10 cellular contexts compared by ENCODE assay signal in the genomic region with DNA sequence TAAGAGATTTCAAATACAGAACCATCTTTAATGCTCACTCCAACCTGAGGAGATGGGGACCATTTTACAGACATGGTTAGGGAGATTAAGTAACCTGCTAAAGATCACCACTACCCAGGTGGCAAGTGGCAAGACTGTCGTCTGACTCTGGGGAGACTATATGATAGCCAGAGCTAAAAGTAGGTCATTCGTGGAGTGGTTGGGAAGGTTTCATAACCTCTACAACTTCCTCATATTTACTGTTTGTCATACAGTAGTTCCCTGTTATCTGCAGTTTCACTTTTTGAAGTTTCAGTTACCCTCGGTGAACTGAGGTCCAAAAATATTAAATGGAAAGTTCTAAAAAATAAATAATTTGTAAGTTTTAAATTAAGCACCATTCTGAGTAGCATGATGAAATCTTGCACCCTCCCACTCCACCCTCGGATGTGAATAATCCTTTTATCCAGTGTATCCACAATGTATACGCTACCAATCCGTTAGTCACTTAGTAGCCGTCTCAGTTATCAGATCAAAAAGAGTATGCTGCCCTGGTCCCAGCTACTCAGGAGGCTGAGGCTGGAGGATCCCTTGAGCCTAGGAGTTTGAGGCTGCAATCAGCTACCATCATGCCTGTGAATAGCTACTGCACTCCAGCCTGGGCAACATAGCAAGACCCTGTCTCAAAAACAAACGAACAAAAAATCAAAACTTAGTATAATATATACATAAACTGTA. TPM values are rescaled to one million over a fixed set of nuclear protein-coding genes. Genes with fewer than 3 reads are reported as not detected.
DNase-seq lines count a peak whose midpoint lies in the region; ATAC-seq and TF ChIP-seq lines count a peak whose summit lies in the region.
"Had no signal": no experiment of that assay in that cellular context is flagged by ENCODE, and none has a peak within 500 bp of the region (broad histone marks: within the 10 kb centered on the region; RNA-seq: fewer than 3 reads in every experiment).

No MANE protein-coding gene starts in this region.

- TF ChIP-seq CTCF in NB4 (IDR thresholded peaks at IDR 0.05; ENCODE audit: low read depth, low read length) (no peak), mucosa of descending colon (IDR thresholded peaks at IDR 0.05) (no peak), brain microvascular endothelial cell (IDR thresholded peaks at IDR 0.05; ENCODE audit: low read depth, low read length, missing control alignments) (no peak)

- ATAC-seq in GM19025 (IDR thresholded peaks at IDR 0.05; ENCODE audit: low read depth, unreplicated experiment): peak; percentile 75
- peak; percentile 65 for ATAC-seq in HG02798 (IDR thresholded peaks at IDR 0.05; ENCODE audit: poor library complexity, unreplicated experiment)
- peak; percentile 70 for ATAC-seq in mucosa of descending colon
- no peak for ATAC-seq in activated T-helper 17 cell treated with anti-CD3 and anti-CD28 coated beads, Interleukin-2, amount 50 U/mL, for 72 hours (replicated peaks)
- ATAC-seq: stimulated activated effector memory CD8-positive, alpha-beta T cell treated with anti-CD3 and anti-CD28 coated beads, Interleukin-12 subunit alpha, Interleukin-12 subunit beta, amount 100 ng/mL, for 72 hours had no signal

- H3K4me3 ChIP-seq in NB4 (ENCODE audit: low read depth, low read length) (peak overlapping the region; percentile 59), mucosa of descending colon (no peak overlapping the region), brain microvascular endothelial cell (ENCODE audit: low read depth, low read length) (no peak overlapping the region)
- H3K4me3 ChIP-seq: prostate gland had no signal

- H3K4me1 ChIP-seq in mucosa of descending colon (ENCODE audit: low read depth): peaks cover 6% of the 10 kb centered on the region
- H3K4me1 ChIP-seq: prostate gland had no signal

- H3K27me3 Mint-ChIP-seq in activated T-helper 17 cell treated with anti-CD3 and anti-CD28 coated beads, Interleukin-2, amount 50 U/mL, for 72 hours: peaks cover 13% of the 10 kb centered on the region

- no peak overlapping the region for H3K27ac Mint-ChIP-seq in activated T-helper 17 cell treated with anti-CD3 and anti-CD28 coated beads, Interleukin-2, amount 50 U/mL, for 72 hours
- H3K27ac Mint-ChIP-seq: stimulated activated effector memory CD8-positive, alpha-beta T cell treated with anti-CD3 and anti-CD28 coated beads, Interleukin-12 subunit alpha, Interleukin-12 subunit beta, amount 100 ng/mL, for 72 hours had no signal

- no peaks in the 10 kb centered on the region for H3K9me3 ChIP-seq in mucosa of descending colon
- H3K9me3 ChIP-seq: prostate gland had no signal

- H3K36me3 ChIP-seq in mucosa of descending colon (ENCODE audit: low read depth): no peaks in the 10 kb centered on the region
- H3K36me3 ChIP-seq in brain microvascular endothelial cell (replicated peaks): no peaks in the 10 kb centered on the region
- H3K36me3 ChIP-seq: prostate gland had no signal

- H3K27me3 ChIP-seq in brain microvascular endothelial cell (replicated peaks): no peaks in the 10 kb centered on the region

- no peak overlapping the region for H3K4me3 Mint-ChIP-seq in activated T-helper 17 cell treated with anti-CD3 and anti-CD28 coated beads, Interleukin-2, amount 50 U/mL, for 72 hours
- H3K4me3 Mint-ChIP-seq: stimulated activated effector memory CD8-positive, alpha-beta T cell treated with anti-CD3 and anti-CD28 coated beads, Interleukin-12 subunit alpha, Interleukin-12 subunit beta, amount 100 ng/mL, for 72 hours had no signal

- in situ Hi-C loops in brain microvascular endothelial cell (cut with HindIII; ENCODE audit: low pct_ligation_motif_present, low sequenced_read_pairs): no loop called here

- no peaks in the 10 kb centered on the region for H3K4me1 Mint-ChIP-seq in activated T-helper 17 cell treated with anti-CD3 and anti-CD28 coated beads, Interleukin-2, amount 50 U/mL, for 72 hours
- H3K4me1 Mint-ChIP-seq: stimulated activated effector memory CD8-positive, alpha-beta T cell treated with anti-CD3 and anti-CD28 coated beads, Interleukin-12 subunit alpha, Interleukin-12 subunit beta, amount 100 ng/mL, for 72 hours had no signal

- H3K9me3 Mint-ChIP-seq in activated T-helper 17 cell treated with anti-CD3 and anti-CD28 coated beads, Interleukin-2, amount 50 U/mL, for 72 hours: peaks cover 3% of the 10 kb centered on the region
- H3K9me3 Mint-ChIP-seq: stimulated activated effector memory CD8-positive, alpha-beta T cell treated with anti-CD3 and anti-CD28 coated beads, Interleukin-12 subunit alpha, Interleukin-12 subunit beta, amount 100 ng/mL, for 72 hours had no signal

- peak; percentile 87 for DNase-seq in NB4 (ENCODE audit: low read depth)
- DNase-seq in mucosa of descending colon: no peak
- no peak for DNase-seq in brain microvascular endothelial cell
- no peak for DNase-seq in globus pallidus (ENCODE audit: low spot score)
- no peak for DNase-seq in ureter (ENCODE audit: low spot score)

- no peak for TF ChIP-seq POLR2A in NB4 (IDR thresholded peaks at IDR 0.05; ENCODE audit: extremely low read depth, insufficient read length)

- intact Hi-C loops in mucosa of descending colon (cut with DNase I, micrococcal nuclease): no loop called here

- H3K27ac ChIP-seq in brain microvascular endothelial cell: no peak overlapping the region
- H3K27ac ChIP-seq: prostate gland had no signal

- no peaks in the 10 kb centered on the region for H3K36me3 Mint-ChIP-seq in activated T-helper 17 cell treated with anti-CD3 and anti-CD28 coated beads, Interleukin-2, amount 50 U/mL, for 72 hours (ENCODE audit: low read depth)
- H3K36me3 Mint-ChIP-seq: stimulated activated effector memory CD8-positive, alpha-beta T cell treated with anti-CD3 and anti-CD28 coated beads, Interleukin-12 subunit alpha, Interleukin-12 subunit beta, amount 100 ng/mL, for 72 hours had no signal

RNA-seq across cellular contexts. Expression of a gene that starts 14.9 kb away (rescaled TPM):
- total RNA-seq in mucosa of descending colon: 1 to 10 TPM in 2 of 3 donors, under 1 TPM in 1; 0.69 to 6.3 (median 1.3) TPM
- 1.1 TPM for total RNA-seq in ureter
- total RNA-seq in activated T-helper 17 cell treated with anti-CD3 and anti-CD28 coated beads, Interleukin-2, amount 50 U/mL, for 72 hours: not detected

RNA-seq across cellular contexts. Expression of a gene that starts 40.4 kb away (rescaled TPM):
- total RNA-seq in mucosa of descending colon (10 to 100 TPM; 11.4 to 16.8 (median 15.3) TPM), ureter (29.1 TPM)
- total RNA-seq in activated T-helper 17 cell treated with anti-CD3 and anti-CD28 coated beads, Interleukin-2, amount 50 U/mL, for 72 hours: 10 to 100 TPM; 15.5 to 19.8 TPM
